Comparison of ENCODE assay signal across 1 cellular context in the genomic region with DNA sequence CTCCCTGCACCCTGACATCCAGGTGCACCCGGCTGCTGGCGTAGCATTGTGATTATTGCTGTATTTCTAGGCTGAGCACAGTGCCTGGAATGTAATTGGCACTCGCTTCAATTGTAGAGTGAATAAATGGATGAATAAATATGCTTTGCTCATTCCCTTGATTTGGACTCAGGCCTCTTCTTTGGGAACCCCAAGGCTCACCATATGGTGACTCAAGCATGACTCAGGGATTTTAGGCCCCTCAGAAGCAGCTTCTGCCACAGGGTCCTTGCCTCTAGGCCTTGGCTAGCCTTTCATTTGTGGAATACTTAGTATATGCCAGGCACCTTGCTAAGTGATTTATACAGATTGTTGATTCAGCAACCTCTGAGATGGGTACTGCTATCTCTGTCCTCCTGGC.
TF ChIP-seq lines count a peak whose summit lies in the region.

No MANE protein-coding gene starts in this region.

TF ChIP-seq in IMR-90, 13 proteins besides CTCF, POLR2A, EP300 and RAD21:
- TF ChIP-seq SMC3 (IDR thresholded peaks at IDR 0.05; ENCODE audit: low read depth, low read length) (no peak), MAZ (IDR thresholded peaks at IDR 0.05; ENCODE audit: borderline replicate concordance, low read depth, low read length) (no peak), NFE2L2 (IDR thresholded peaks at IDR 0.05; ENCODE audit: low read depth, low read length) (peak; percentile 86), CEBPB (IDR thresholded peaks at IDR 0.05; ENCODE audit: low read depth, low read length) (no peak), RCOR1 (IDR thresholded peaks at IDR 0.05; ENCODE audit: insufficient replicate concordance, low read length) (no peak), USF2 (IDR thresholded peaks at IDR 0.05; ENCODE audit: low read depth, low read length) (no peak), BHLHE40 (IDR thresholded peaks at IDR 0.05; ENCODE audit: low read depth, low read length) (no peak)
- TF ChIP-seq, protein P1, sequence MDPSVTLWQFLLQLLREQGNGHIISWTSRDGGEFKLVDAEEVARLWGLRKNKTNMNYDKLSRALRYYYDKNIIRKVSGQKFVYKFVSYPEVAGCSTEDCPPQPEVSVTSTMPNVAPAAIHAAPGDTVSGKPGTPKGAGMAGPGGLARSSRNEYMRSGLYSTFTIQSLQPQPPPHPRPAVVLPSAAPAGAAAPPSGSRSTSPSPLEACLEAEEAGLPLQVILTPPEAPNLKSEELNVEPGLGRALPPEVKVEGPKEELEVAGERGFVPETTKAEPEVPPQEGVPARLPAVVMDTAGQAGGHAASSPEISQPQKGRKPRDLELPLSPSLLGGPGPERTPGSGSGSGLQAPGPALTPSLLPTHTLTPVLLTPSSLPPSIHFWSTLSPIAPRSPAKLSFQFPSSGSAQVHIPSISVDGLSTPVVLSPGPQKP (IDR thresholded peaks at IDR 0.05; ENCODE audit: borderline replicate concordance, low read depth, low read length): no peak
